In genomic region chr12:57153420-57153997, GRCh38 we compare ENCODE assay signal across 18 cellular contexts. TPM values are rescaled to one million over a fixed set of nuclear protein-coding genes. Genes with fewer than 3 reads are reported as not detected.
A peak's percentile ranks its signal among the peaks of the same experiment; 100 is the strongest.
DNase-seq lines count a peak whose midpoint lies in the region; ATAC-seq and TF ChIP-seq lines count a peak whose summit lies in the region.
"Had no signal": no experiment of that assay in that cellular context is flagged by ENCODE, and none has a peak within 500 bp of the region (broad histone marks: within the 10 kb centered on the region; RNA-seq: fewer than 3 reads in every experiment).

No MANE protein-coding gene starts in this region.

- TF ChIP-seq POLR2A in HCT116 (IDR thresholded peaks at IDR 0.05; ENCODE audit: borderline replicate concordance, extremely low read depth, insufficient read depth, insufficient read length): no peak
- no peak for TF ChIP-seq POLR2A in testis (IDR thresholded peaks at IDR 0.05)
- TF ChIP-seq POLR2A in erythroblast (IDR thresholded peaks at IDR 0.05; ENCODE audit: low read length): no peak

- no peaks in the 10 kb centered on the region for H3K27me3 Mint-ChIP-seq in nephron (ENCODE audit: low read depth)

- no peaks in the 10 kb centered on the region for H3K4me1 ChIP-seq in HCT116 (ENCODE audit: control insufficient read depth in 1 of 2, insufficient read depth in 2 of 2, low read length in 2 of 2)
- peaks cover 62% of the 10 kb centered on the region for H3K4me1 ChIP-seq in testis

- H3K4me3 Mint-ChIP-seq in nephron: peak overlapping the region in 1 of 3 experiments; percentile 28

- CTCF ChIA-PET in HCT116 (lab: Charles Lee): no interaction called here

- no peak overlapping the region for H3K4me2 ChIP-seq in HCT116 (ENCODE audit: low read length)
- H3K4me2 ChIP-seq: PC-9 had no signal

- no peak overlapping the region for H2AFZ ChIP-seq in HCT116 (ENCODE audit: low read depth, low read length, poor library complexity, severe bottlenecking)
- H2AFZ ChIP-seq: PC-9 had no signal

- H3K27me3 ChIP-seq in HCT116 (ENCODE audit: insufficient read depth, low read length) (no peaks in the 10 kb centered on the region), testis (no peaks in the 10 kb centered on the region)
- H3K27me3 ChIP-seq: body of pancreas had no signal

- RAD21 ChIA-PET in HCT116 (lab: Charles Lee; ENCODE audit: low non-redundant PET in 1 of 2, low total read pairs in 2 of 2, uncharacterized antibody in 2 of 2, unreplicated experiment in 2 of 2): no interaction called here

- H3K36me3 ChIP-seq in HCT116 (ENCODE audit: control insufficient read depth in 1 of 2, insufficient read depth in 2 of 2, low read length in 2 of 2): peaks cover 0 to 2% of the 10 kb centered on the region in 2 experiments; a peak in 1 of 4 replicates
- no peaks in the 10 kb centered on the region for H3K36me3 ChIP-seq in testis (ENCODE audit: low read depth, missing control alignments)

- H3K4me3 ChIP-seq in HCT116 (replicated peaks in 1 of 2; ENCODE audit: low read depth in 1 of 2, low read length in 2 of 2) (no peak overlapping the region), testis (no peak overlapping the region)
- H3K4me3 ChIP-seq: body of pancreas, PC-9 had no signal

- H3K9me3 Mint-ChIP-seq in nephron: no peaks in the 10 kb centered on the region

- POLR2A ChIA-PET in HCT116 (lab: Charles Lee): no interaction called here

- ATAC-seq in HCT116: no peak
- ATAC-seq: body of pancreas had no signal

- intact Hi-C loops in HCT116 (cut with micrococcal nuclease): no loop called here
- intact Hi-C loops in testis (cut with DNase I; ENCODE audit: low total_unique reads): no loop called here

- no peak overlapping the region for H3K9ac ChIP-seq in HCT116 (ENCODE audit: low read length)

- no peak overlapping the region for H3K27ac ChIP-seq in HCT116 (ENCODE audit: low read depth, low read length)
- peak overlapping the region; percentile 86 for H3K27ac ChIP-seq in caudate nucleus (ENCODE audit: low read depth, low read length)
- H3K27ac ChIP-seq in testis: peak overlapping the region; percentile 63 to 78
- H3K27ac ChIP-seq: PC-9 had no signal

- peaks cover 60% of the 10 kb centered on the region for H3K4me1 Mint-ChIP-seq in nephron

- WGBS in testis, 2 donors: 87 to 90% methylated on average over 1 of the region's 1 CpG

- TF ChIP-seq RAD21 in HCT116 (IDR thresholded peaks at IDR 0.05; ENCODE audit: low read depth): no peak

- H3K27ac Mint-ChIP-seq in nephron: peak overlapping the region; percentile 74 to 100 (median 97)

- BruUV-seq in HCT116 (replicated peaks; lab: Mats Ljungman, UMichigan): no TSS peak

- H3K79me2 ChIP-seq in HCT116 (ENCODE audit: insufficient read depth, low read length): no peaks in the 10 kb centered on the region

- H3K9me3 ChIP-seq in HCT116 (ENCODE audit: control insufficient read depth in 1 of 2, insufficient read depth in 1 of 2, low read depth in 1 of 2, low read length in 2 of 2) (no peaks in the 10 kb centered on the region), testis (no peaks in the 10 kb centered on the region)
- H3K9me3 ChIP-seq: body of pancreas had no signal

- DNase-seq in HCT116 (ENCODE audit: low read depth, low spot score) (no peak), caudate nucleus (lab: John Stamatoyannopoulos, UW) (no peak), testis (no peak), erythroblast (lab: John Stamatoyannopoulos, UW) (no peak), NCI-H187 treated with DMSO at 0.1 percent for 48 hours (lab: John Stamatoyannopoulos, UW) (no peak)
- DNase-seq in activated CD8-positive, alpha-beta memory T cell treated with anti-CD3 and anti-CD28 coated beads for 24 hours: no peak
- no peak for DNase-seq in stimulated activated CD4-positive, alpha-beta T cell treated with anti-CD3 and anti-CD28 coated beads, Interleukin-15, amount 100 ng/mL, for 24 hours
- DNase-seq: activated effector memory CD4-positive, alpha-beta T cell treated with anti-CD3 and anti-CD28 coated beads, Interleukin-2, amount 50 U/mL, for 16 hours; body of pancreas; NCI-H187; NCI-H524; PC-9; stimulated activated CD4-positive, alpha-beta T cell treated with anti-CD3 and anti-CD28 coated beads, Interleukin-4, amount 100 ng/mL, for 24 hours had no signal

- peaks cover 73% of the 10 kb centered on the region for H3K36me3 Mint-ChIP-seq in nephron (ENCODE audit: low read depth)

- no peaks in the 10 kb centered on the region for H4K20me1 ChIP-seq in HCT116 (ENCODE audit: insufficient read depth)

- no peaks in the 10 kb centered on the region for H3K9me2 ChIP-seq in HCT116 (ENCODE audit: insufficient read depth)

- TF ChIP-seq CTCF in HCT116 (IDR thresholded peaks at IDR 0.05 in 2 of 3, conservative IDR thresholded peaks at IDR 0.05 in 1 of 3; ENCODE audit: borderline replicate concordance in 1 of 3, insufficient read depth in 1 of 3, low read depth in 2 of 3, low read length in 2 of 3) (no peak), nephron (IDR thresholded peaks at IDR 0.05; ENCODE audit: unreplicated experiment in 3 of 3) (no peak), testis (IDR thresholded peaks at IDR 0.05) (no peak)

TF ChIP-seq in HCT116, 20 proteins besides CTCF, POLR2A, EP300 and RAD21:
- TF ChIP-seq SP1 (IDR thresholded peaks at IDR 0.05; ENCODE audit: low read depth): no peak
- TF ChIP-seq SIN3A (IDR thresholded peaks at IDR 0.05; ENCODE audit: low read depth): no peak
- no peak for TF ChIP-seq CBX3 (IDR thresholded peaks at IDR 0.05; ENCODE audit: low read depth)
- TF ChIP-seq ZFX (IDR thresholded peaks at IDR 0.05): 0 out of 2 replicates have a peak, but pooled peaks have one; percentile 11

RNA-seq across cellular contexts. Expression of gene LRP1-AS, which starts 6.1 kb away (rescaled TPM):
- total RNA-seq in HCT116 (2021; ENCODE audit: unreplicated experiment) (not detected), testis (not detected)
- not detected in 2 replicates for polyA plus RNA-seq in HCT116 (2012)
- polyA plus RNA-seq in testis (ENCODE audit: insufficient read depth, low read depth, low replicate concordance): not detected
- total RNA-seq: activated CD8-positive, alpha-beta memory T cell treated with anti-CD3 and anti-CD28 coated beads for 36 hours; body of pancreas; glomerular endothelial cell; LHCN-M2; PC-9 had no signal
- polyA plus RNA-seq: BJ had no signal

RNA-seq across cellular contexts. Expression of gene LRP1, which starts 25.2 kb away (rescaled TPM):
- total RNA-seq in HCT116 (2021; ENCODE audit: unreplicated experiment) (12.0 TPM), testis (100 to 1,000 TPM; 135 to 200 TPM)
- 9.3 and 14.6 TPM in 2 replicates for polyA plus RNA-seq in HCT116 (2012)
- 82.4 TPM for polyA plus RNA-seq in testis (ENCODE audit: insufficient read depth, low read depth, low replicate concordance)

RNA-seq across cellular contexts. Expression of gene STAT6, which starts 42.3 kb away (rescaled TPM):
- 78.5 TPM for total RNA-seq in HCT116 (2021; ENCODE audit: unreplicated experiment)
- 53.3 and 55.0 TPM in 2 replicates for polyA plus RNA-seq in HCT116 (2012)
- 10 to 100 TPM; 66.2 to 81.5 TPM for total RNA-seq in testis
- polyA plus RNA-seq in testis (ENCODE audit: insufficient read depth, low read depth, low replicate concordance): 53.2 TPM

Comparison
In these comparisons a context has a peak if more than half of its experiments do, and no peak if none do; other contexts are left out.
1. RNA of gene LRP1, which starts 25.2 kb away (total RNA-seq): 135 to 200 TPM in testis; 12.0 TPM in HCT116 (single experiment); every median in the first group is over 10 times any median in the second.